Comparison of ENCODE assay signal across 11 cellular contexts in the genomic region with DNA sequence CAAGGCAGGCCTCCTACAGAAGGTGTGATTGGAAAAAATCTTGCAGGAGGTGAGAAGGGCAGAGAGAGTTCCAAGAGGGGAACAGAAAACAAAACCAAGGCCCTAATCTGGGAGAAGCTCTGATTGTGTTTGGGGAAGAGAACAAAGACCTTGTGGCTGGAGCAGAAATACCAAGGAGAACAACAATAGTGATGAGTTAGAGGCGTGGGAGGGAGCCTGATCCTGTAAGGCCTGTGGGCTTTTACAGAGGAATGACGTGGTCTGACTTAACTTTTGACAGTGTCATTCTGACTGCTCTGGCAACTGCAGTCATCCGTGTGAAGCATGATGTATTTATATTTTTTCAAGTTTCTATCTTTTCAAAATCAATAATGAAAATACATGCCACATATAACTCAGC.
A peak's percentile ranks its signal among the peaks of the same experiment; 100 is the strongest.
DNase-seq lines count a peak whose midpoint lies in the region; TF ChIP-seq lines count a peak whose summit lies in the region.
"Had no signal": no experiment of that assay in that cellular context is flagged by ENCODE, and none has a peak within 500 bp of the region (broad histone marks: within the 10 kb centered on the region; RNA-seq: fewer than 3 reads in every experiment).

No MANE protein-coding gene starts in this region.

- no peaks in the 10 kb centered on the region for H3K4me1 ChIP-seq in H9 (ENCODE audit: insufficient read depth, low read length)
- H3K4me1 ChIP-seq: Peyer's patch had no signal

- no peak overlapping the region for H2BK120ac ChIP-seq in H9 (ENCODE audit: low read depth, low read length, poor library complexity, severe bottlenecking)

- H4K8ac ChIP-seq in H9 (replicated peaks; ENCODE audit: insufficient read length, low read depth, low read length) = no peak overlapping the region

- no peaks in the 10 kb centered on the region for H3K79me2 ChIP-seq in H9 (ENCODE audit: insufficient read depth, low read length)

- H3K79me1 ChIP-seq in H9 (ENCODE audit: insufficient read depth, low read depth, low read length, poor library complexity, severe bottlenecking) = no peaks in the 10 kb centered on the region

- peaks cover 12 to 16% of the 10 kb centered on the region in 2 experiments for H3K4me1 Mint-ChIP-seq in H9
- H3K4me1 Mint-ChIP-seq: CD4-positive, CD25-positive, alpha-beta regulatory T cell had no signal

- H2BK20ac ChIP-seq in H9 (ENCODE audit: low read depth, low read length, poor library complexity, severe bottlenecking) = no peak overlapping the region

- H3K4ac ChIP-seq in H9 (ENCODE audit: low read depth, low read length) = no peak overlapping the region

- H3K4me2 ChIP-seq in H9 (ENCODE audit: insufficient read depth, insufficient read length, low read length) = no peak overlapping the region

- H4K20me1 ChIP-seq in H9 (ENCODE audit: control insufficient read depth, insufficient read depth, insufficient read length) = no peaks in the 10 kb centered on the region

- no peak overlapping the region for H3K27ac ChIP-seq in H9 (ENCODE audit: insufficient read length, low read depth, low read length)
- H3K27ac ChIP-seq: Peyer's patch had no signal

- no peaks in the 10 kb centered on the region; the same call in 1 of the 2 replicates for H3K27me3 ChIP-seq in H9 (ENCODE audit: insufficient read depth, low read length)
- H3K27me3 ChIP-seq: Peyer's patch had no signal

- no peak overlapping the region for H3K18ac ChIP-seq in H9 (ENCODE audit: insufficient read length, low read depth, low read length)

- H3K27ac Mint-ChIP-seq in H9 = peak overlapping the region; percentile 59 to 95 (median 92); a peak in 5 of 7 replicates
- H3K27ac Mint-ChIP-seq: CD4-positive, CD25-positive, alpha-beta regulatory T cell had no signal

- no peak overlapping the region for H3K23ac ChIP-seq in H9 (ENCODE audit: insufficient read length, low read depth, low read length)

- no peaks in the 10 kb centered on the region for H3K23me2 ChIP-seq in H9 (ENCODE audit: insufficient read length, low read depth, low read length, poor library complexity, severe bottlenecking)

- no peak overlapping the region for H2AK5ac ChIP-seq in H9 (ENCODE audit: insufficient read length, low read length)

- H4K91ac ChIP-seq in H9 (ENCODE audit: insufficient read length, low read depth, low read length) = no peak overlapping the region

- no peaks in the 10 kb centered on the region for H3K27me3 Mint-ChIP-seq in H9 (ENCODE audit: low read depth)
- H3K27me3 Mint-ChIP-seq: CD4-positive, CD25-positive, alpha-beta regulatory T cell had no signal

- no peak overlapping the region for H2BK5ac ChIP-seq in H9 (ENCODE audit: insufficient read length, low read length)

- H3K14ac ChIP-seq in H9 (ENCODE audit: insufficient read depth, low read length) = no peak overlapping the region; the same call in 1 of the 2 replicates

- no peak overlapping the region for H2BK15ac ChIP-seq in H9 (ENCODE audit: low read depth, low read length)

- no peak overlapping the region for H3K4me3 ChIP-seq in GM12864 (ENCODE audit: low read depth, low read length)
- H3K4me3 ChIP-seq in foreskin fibroblast (ENCODE audit: low read depth in 1 of 2, low read length in 2 of 2) = no peak overlapping the region
- H3K4me3 ChIP-seq: K562, Peyer's patch had no signal

- in situ Hi-C loops in KBM-7 (cut with MboI; ENCODE audit: low pct_unique_long_range_greater_than_20kb, low sequenced_read_pairs) = no loop called here

- H2AFZ ChIP-seq in H9 (ENCODE audit: low read length) = no peak overlapping the region

- WGBS in H9 (ENCODE audit: extremely low coverage, insufficient read length, low lambda C conversion rate) = no CpG with 5 or more reads among the region's 3 CpGs

- no peaks in the 10 kb centered on the region for H3K9me3 Mint-ChIP-seq in H9

- H4K5ac ChIP-seq in H9 (ENCODE audit: insufficient read length, low read depth, low read length) = no peak overlapping the region

- no peak overlapping the region for H2BK12ac ChIP-seq in H9 (ENCODE audit: insufficient read length, low read depth, low read length)

- no peaks in the 10 kb centered on the region for H3K36me3 Mint-ChIP-seq in H9 (ENCODE audit: insufficient read depth in 1 of 3, low read depth in 3 of 3)
- H3K36me3 Mint-ChIP-seq: CD4-positive, CD25-positive, alpha-beta regulatory T cell had no signal

- DNase-seq in GM12864 (ENCODE audit: low read depth) (peak; percentile 21), H9 (no peak), KBM-7 (peak; percentile 3), foreskin fibroblast (peak; percentile 13 to 15), 8988T (no peak), NCI-H2196 treated with DMSO at 0.1 percent for 48 hours (lab: John Stamatoyannopoulos, UW; ENCODE audit: unreplicated experiment) (no peak)
- no peak for DNase-seq in activated CD4-positive, alpha-beta T cell treated with anti-CD3 and anti-CD28 coated beads for 4 hours
- no peak for DNase-seq in activated CD8-positive, alpha-beta memory T cell treated with anti-CD3 and anti-CD28 coated beads, Interleukin-2, amount 50 U/mL, for 4 hours
- DNase-seq: CD4-positive, CD25-positive, alpha-beta regulatory T cell; Peyer's patch had no signal

- no peak overlapping the region for H3K4me3 Mint-ChIP-seq in H9
- H3K4me3 Mint-ChIP-seq: CD4-positive, CD25-positive, alpha-beta regulatory T cell had no signal

- H3T11ph ChIP-seq in H9 (ENCODE audit: low read length) = no peak overlapping the region

- no peak overlapping the region for H3K56ac ChIP-seq in H9 (ENCODE audit: insufficient read length, low read depth, low read length)

- TF ChIP-seq CTCF in GM12864 (IDR thresholded peaks at IDR 0.05; ENCODE audit: low read depth, low read length, missing control alignments) (no peak), H9 (conservative IDR thresholded peaks at IDR 0.05) (no peak), foreskin fibroblast (IDR thresholded peaks at IDR 0.05; ENCODE audit: low read depth, low read length) (no peak)

- no peaks in the 10 kb centered on the region for H3K9me3 ChIP-seq in H9 (ENCODE audit: control insufficient read depth, low read depth, low read length)
- H3K9me3 ChIP-seq: Peyer's patch had no signal

- H3K9ac ChIP-seq in H9 (ENCODE audit: extremely low read depth, insufficient read length, low read length) = no peak overlapping the region

Comparison
In these comparisons a context has a peak if more than half of its experiments do, and no peak if none do; other contexts are left out.
1. DNase-seq: peak in GM12864 (single experiment), KBM-7 (single experiment) and foreskin fibroblast (2 of 2); none in H9 (single experiment), 8988T (single experiment), NCI-H2196 treated with DMSO at 0.1 percent for 48 hours (single experiment), activated CD4-positive, alpha-beta T cell treated with anti-CD3 and anti-CD28 coated beads for 4 hours (0 of 2) and activated CD8-positive, alpha-beta memory T cell treated with anti-CD3 and anti-CD28 coated beads, Interleukin-2, amount 50 U/mL, for 4 hours (single experiment).